8 cellular contexts compared by ENCODE assay signal in genomic region chr19:16825312-16826168, GRCh38. TPM values are rescaled to one million over a fixed set of nuclear protein-coding genes. Genes with fewer than 3 reads are reported as not detected.
DNase-seq lines count a peak whose midpoint lies in the region; ATAC-seq lines count a peak whose summit lies in the region.

No MANE protein-coding gene starts in this region.

- H3K27ac Mint-ChIP-seq in activated naive CD4-positive, alpha-beta T cell treated with anti-CD3 and anti-CD28 coated beads for 36 hours, result no peak overlapping the region
- no peak overlapping the region for H3K27ac Mint-ChIP-seq in T-helper 17 cell

- peak overlapping the region; percentile 60 for H2AFZ ChIP-seq in neuron (ENCODE audit: low read depth, low read length)

- peaks cover under 1% of the 10 kb centered on the region for H3K36me3 ChIP-seq in neuron (ENCODE audit: insufficient read depth, low read length)

- H3K4me1 Mint-ChIP-seq in activated naive CD4-positive, alpha-beta T cell treated with anti-CD3 and anti-CD28 coated beads for 36 hours (ENCODE audit: low read depth), result peaks cover 24% of the 10 kb centered on the region
- peaks cover 16% of the 10 kb centered on the region for H3K4me1 Mint-ChIP-seq in T-helper 17 cell

- no peaks in the 10 kb centered on the region for H3K27me3 ChIP-seq in neuron (ENCODE audit: insufficient read depth, low read length)

- H3K9me3 ChIP-seq in T-helper 17 cell (ENCODE audit: control insufficient read depth, low read length, poor library complexity, severe bottlenecking) (no peaks in the 10 kb centered on the region), neuron (ENCODE audit: low read length) (no peaks in the 10 kb centered on the region)

- peak overlapping the region; percentile 22 for H3K4me3 ChIP-seq in neuron (ENCODE audit: low read length)

- peak overlapping the region; percentile 65 for H3K4me3 Mint-ChIP-seq in activated naive CD4-positive, alpha-beta T cell treated with anti-CD3 and anti-CD28 coated beads for 36 hours
- H3K4me3 Mint-ChIP-seq in T-helper 17 cell, result peak overlapping the region; percentile 75

- DNase-seq in activated naive CD4-positive, alpha-beta T cell treated with anti-CD3 and anti-CD28 coated beads for 36 hours, result no peak
- DNase-seq in activated naive CD4-positive, alpha-beta T cell treated with anti-CD3 and anti-CD28 coated beads, Interleukin-2, amount 50 U/mL, for 16 hours, result no peak
- DNase-seq in T-helper 17 cell (no peak), fibroblast of peridontal ligament (ENCODE audit: extremely low read depth) (peak; percentile 79), amniotic stem cell (lab: John Stamatoyannopoulos, UW) (no peak)
- no peak for DNase-seq in activated effector memory CD4-positive, alpha-beta T cell treated with anti-CD3 and anti-CD28 coated beads, Interleukin-2, amount 50 U/mL, for 16 hours

- H3K4me1 ChIP-seq in neuron (ENCODE audit: insufficient read depth, low read length), result peaks cover 18% of the 10 kb centered on the region

- no peaks in the 10 kb centered on the region for H3K36me3 Mint-ChIP-seq in activated naive CD4-positive, alpha-beta T cell treated with anti-CD3 and anti-CD28 coated beads for 36 hours (ENCODE audit: low read depth)
- no peaks in the 10 kb centered on the region for H3K36me3 Mint-ChIP-seq in T-helper 17 cell (ENCODE audit: low read depth)

- peaks cover 9% of the 10 kb centered on the region for H3K27me3 Mint-ChIP-seq in activated naive CD4-positive, alpha-beta T cell treated with anti-CD3 and anti-CD28 coated beads for 36 hours (ENCODE audit: low read depth)
- H3K27me3 Mint-ChIP-seq in T-helper 17 cell, result peaks cover 29% of the 10 kb centered on the region

- ATAC-seq in T-helper 17 cell (no peak), HG03354 (IDR thresholded peaks at IDR 0.05; ENCODE audit: poor library complexity, severe bottlenecking, unreplicated experiment) (no peak)

- no peaks in the 10 kb centered on the region for H3K9me3 Mint-ChIP-seq in activated naive CD4-positive, alpha-beta T cell treated with anti-CD3 and anti-CD28 coated beads for 36 hours

- intact Hi-C loops in activated naive CD4-positive, alpha-beta T cell treated with anti-CD3 and anti-CD28 coated beads for 36 hours (cut with micrococcal nuclease), result loop anchor here (5.0 kb wide), 1 partner anchor 442 kb away; the partner anchor contains the start of gene BABAM1

- CTCF ChIA-PET in activated naive CD4-positive, alpha-beta T cell treated with anti-CD3 and anti-CD28 coated beads for 36 hours (lab: Charles Lee), result interaction anchor here (0.6 kb wide), 2 partner anchors 135 to 359 kb away, joined by 3 read pairs; no protein-coding TSS in a partner anchor

RNA-seq across cellular contexts. Expression of gene SIN3B, which starts 3.7 kb away (rescaled TPM):
- total RNA-seq in activated naive CD4-positive, alpha-beta T cell treated with anti-CD3 and anti-CD28 coated beads for 36 hours, result 10 to 100 TPM; 18.8 to 20.6 TPM
- total RNA-seq in T-helper 17 cell, result 10 to 100 TPM; 61.1 to 69.4 TPM
